1 cellular context compared by ENCODE assay signal in the genomic region with DNA sequence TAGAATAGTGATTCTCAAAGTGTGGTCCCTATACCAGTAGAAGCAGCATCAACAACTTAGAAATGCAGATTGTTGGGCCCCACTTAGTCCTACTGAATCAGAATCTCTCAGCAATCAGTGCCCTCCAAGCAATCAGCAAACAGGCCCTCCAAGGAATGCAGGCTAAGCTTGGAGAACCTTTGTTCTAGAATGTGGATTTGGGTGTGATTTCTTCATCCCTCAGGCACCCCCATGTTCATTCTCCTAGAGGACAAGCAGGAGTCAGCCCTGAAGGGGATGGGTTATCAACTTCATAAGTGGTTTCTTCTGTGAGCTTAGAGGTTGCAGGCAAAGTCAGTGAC.
TF ChIP-seq lines count a peak whose summit lies in the region.

No MANE protein-coding gene starts in this region.

TF ChIP-seq in K562, 482 proteins besides CTCF, POLR2A, EP300 and RAD21 (continued from another document):
- TF ChIP-seq, protein P1, sequence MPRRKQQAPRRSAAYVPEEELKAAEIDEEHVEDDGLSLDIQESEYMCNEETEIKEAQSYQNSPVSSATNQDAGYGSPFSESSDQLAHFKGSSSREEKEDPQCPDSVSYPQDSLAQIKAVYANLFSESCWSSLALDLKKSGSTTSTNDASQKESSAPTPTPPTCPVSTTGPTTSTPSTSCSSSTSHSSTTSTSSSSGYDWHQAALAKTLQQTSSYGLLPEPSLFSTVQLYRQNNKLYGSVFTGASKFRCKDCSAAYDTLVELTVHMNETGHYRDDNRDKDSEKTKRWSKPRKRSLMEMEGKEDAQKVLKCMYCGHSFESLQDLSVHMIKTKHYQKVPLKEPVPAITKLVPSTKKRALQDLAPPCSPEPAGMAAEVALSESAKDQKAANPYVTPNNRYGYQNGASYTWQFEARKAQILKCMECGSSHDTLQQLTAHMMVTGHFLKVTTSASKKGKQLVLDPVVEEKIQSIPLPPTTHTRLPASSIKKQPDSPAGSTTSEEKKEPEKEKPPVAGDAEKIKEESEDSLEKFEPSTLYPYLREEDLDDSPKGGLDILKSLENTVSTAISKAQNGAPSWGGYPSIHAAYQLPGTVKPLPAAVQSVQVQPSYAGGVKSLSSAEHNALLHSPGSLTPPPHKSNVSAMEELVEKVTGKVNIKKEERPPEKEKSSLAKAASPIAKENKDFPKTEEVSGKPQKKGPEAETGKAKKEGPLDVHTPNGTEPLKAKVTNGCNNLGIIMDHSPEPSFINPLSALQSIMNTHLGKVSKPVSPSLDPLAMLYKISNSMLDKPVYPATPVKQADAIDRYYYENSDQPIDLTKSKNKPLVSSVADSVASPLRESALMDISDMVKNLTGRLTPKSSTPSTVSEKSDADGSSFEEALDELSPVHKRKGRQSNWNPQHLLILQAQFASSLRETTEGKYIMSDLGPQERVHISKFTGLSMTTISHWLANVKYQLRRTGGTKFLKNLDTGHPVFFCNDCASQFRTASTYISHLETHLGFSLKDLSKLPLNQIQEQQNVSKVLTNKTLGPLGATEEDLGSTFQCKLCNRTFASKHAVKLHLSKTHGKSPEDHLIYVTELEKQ (CRISPR knock-in tag; IDR thresholded peaks at IDR 0.05), result no peak
- TF ChIP-seq, protein P2, sequence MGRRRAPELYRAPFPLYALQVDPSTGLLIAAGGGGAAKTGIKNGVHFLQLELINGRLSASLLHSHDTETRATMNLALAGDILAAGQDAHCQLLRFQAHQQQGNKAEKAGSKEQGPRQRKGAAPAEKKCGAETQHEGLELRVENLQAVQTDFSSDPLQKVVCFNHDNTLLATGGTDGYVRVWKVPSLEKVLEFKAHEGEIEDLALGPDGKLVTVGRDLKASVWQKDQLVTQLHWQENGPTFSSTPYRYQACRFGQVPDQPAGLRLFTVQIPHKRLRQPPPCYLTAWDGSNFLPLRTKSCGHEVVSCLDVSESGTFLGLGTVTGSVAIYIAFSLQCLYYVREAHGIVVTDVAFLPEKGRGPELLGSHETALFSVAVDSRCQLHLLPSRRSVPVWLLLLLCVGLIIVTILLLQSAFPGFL (CRISPR knock-in tag; IDR thresholded peaks at IDR 0.05), result no peak
- TF ChIP-seq STAT5B (CRISPR knock-in tag; IDR thresholded peaks at IDR 0.05) (no peak), JUN (IDR thresholded peaks at IDR 0.05; ENCODE audit: borderline replicate concordance, low read depth, low read length) (no peak), JUN (CRISPR knock-in tag; IDR thresholded peaks at IDR 0.05; ENCODE audit: borderline replicate concordance) (0 out of 2 replicates have a peak, but pooled peaks have one; percentile 8), ZNF316 (IDR thresholded peaks at IDR 0.05) (no peak), SP1 (CRISPR knock-in tag; IDR thresholded peaks at IDR 0.05) (no peak), CREB1 (IDR thresholded peaks at IDR 0.05) (no peak), CREB1 (CRISPR knock-in tag; IDR thresholded peaks at IDR 0.05) (no peak), NFIX (CRISPR knock-in tag; IDR thresholded peaks at IDR 0.05; ENCODE audit: low read depth) (no peak), RB1 (IDR thresholded peaks at IDR 0.05; ENCODE audit: low read depth) (no peak), ZSCAN32 (CRISPR knock-in tag; IDR thresholded peaks at IDR 0.05) (no peak), POU5F1 (IDR thresholded peaks at IDR 0.05; ENCODE audit: borderline replicate concordance, low read depth, low read length, partially characterized antibody) (no peak), NFATC3 (IDR thresholded peaks at IDR 0.05) (no peak; the same call in 1 of the 2 replicates), NEUROD1 (IDR thresholded peaks at IDR 0.05; ENCODE audit: borderline replicate concordance, low read depth, low read length, partially characterized antibody) (no peak), MAFF (IDR thresholded peaks at IDR 0.05; ENCODE audit: low read length) (no peak), PRPF4 (IDR thresholded peaks at IDR 0.05; ENCODE audit: insufficient read depth, low read depth, low read length, poor library complexity, severe bottlenecking) (no peak), ZFX (CRISPR knock-in tag; IDR thresholded peaks at IDR 0.05) (no peak)
- TF ChIP-seq, protein P3, sequence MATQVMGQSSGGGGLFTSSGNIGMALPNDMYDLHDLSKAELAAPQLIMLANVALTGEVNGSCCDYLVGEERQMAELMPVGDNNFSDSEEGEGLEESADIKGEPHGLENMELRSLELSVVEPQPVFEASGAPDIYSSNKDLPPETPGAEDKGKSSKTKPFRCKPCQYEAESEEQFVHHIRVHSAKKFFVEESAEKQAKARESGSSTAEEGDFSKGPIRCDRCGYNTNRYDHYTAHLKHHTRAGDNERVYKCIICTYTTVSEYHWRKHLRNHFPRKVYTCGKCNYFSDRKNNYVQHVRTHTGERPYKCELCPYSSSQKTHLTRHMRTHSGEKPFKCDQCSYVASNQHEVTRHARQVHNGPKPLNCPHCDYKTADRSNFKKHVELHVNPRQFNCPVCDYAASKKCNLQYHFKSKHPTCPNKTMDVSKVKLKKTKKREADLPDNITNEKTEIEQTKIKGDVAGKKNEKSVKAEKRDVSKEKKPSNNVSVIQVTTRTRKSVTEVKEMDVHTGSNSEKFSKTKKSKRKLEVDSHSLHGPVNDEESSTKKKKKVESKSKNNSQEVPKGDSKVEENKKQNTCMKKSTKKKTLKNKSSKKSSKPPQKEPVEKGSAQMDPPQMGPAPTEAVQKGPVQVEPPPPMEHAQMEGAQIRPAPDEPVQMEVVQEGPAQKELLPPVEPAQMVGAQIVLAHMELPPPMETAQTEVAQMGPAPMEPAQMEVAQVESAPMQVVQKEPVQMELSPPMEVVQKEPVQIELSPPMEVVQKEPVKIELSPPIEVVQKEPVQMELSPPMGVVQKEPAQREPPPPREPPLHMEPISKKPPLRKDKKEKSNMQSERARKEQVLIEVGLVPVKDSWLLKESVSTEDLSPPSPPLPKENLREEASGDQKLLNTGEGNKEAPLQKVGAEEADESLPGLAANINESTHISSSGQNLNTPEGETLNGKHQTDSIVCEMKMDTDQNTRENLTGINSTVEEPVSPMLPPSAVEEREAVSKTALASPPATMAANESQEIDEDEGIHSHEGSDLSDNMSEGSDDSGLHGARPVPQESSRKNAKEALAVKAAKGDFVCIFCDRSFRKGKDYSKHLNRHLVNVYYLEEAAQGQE (CRISPR knock-in tag; IDR thresholded peaks at IDR 0.05; ENCODE audit: low read depth), result no peak
- TF ChIP-seq, protein P4, sequence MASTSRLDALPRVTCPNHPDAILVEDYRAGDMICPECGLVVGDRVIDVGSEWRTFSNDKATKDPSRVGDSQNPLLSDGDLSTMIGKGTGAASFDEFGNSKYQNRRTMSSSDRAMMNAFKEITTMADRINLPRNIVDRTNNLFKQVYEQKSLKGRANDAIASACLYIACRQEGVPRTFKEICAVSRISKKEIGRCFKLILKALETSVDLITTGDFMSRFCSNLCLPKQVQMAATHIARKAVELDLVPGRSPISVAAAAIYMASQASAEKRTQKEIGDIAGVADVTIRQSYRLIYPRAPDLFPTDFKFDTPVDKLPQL (IDR thresholded peaks at IDR 0.05; ENCODE audit: extremely low read depth, insufficient read length), result no peak
